Comparison of ENCODE assay signal across 19 cellular contexts in the genomic region with DNA sequence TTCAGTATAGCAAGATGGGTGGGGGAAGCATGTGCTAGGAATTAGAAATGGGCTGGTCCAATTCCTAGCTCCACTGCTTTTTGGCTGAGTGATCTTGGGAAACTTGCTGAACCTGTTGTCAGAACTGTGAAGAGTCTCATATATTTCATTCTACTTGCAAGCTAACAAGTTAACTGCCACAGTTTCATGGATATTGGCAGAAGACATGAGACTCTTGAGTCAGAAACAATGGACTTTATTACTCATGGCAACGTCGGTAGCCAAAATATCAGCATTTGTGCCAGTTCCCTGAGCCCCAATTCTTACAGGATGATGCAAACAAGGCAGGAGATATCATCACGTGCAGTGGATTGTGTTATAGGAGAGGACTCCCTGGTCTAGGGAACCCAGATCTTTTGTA. TPM values are rescaled to one million over a fixed set of nuclear protein-coding genes. Genes with fewer than 3 reads are reported as not detected.
DNase-seq lines count a peak whose midpoint lies in the region; ATAC-seq lines count a peak whose summit lies in the region.
"Had no signal": no experiment of that assay in that cellular context is flagged by ENCODE, and none has a peak within 500 bp of the region (broad histone marks: within the 10 kb centered on the region; RNA-seq: fewer than 3 reads in every experiment).

No MANE protein-coding gene starts in this region.

- H3K4me1 Mint-ChIP-seq in activated CD4-positive, alpha-beta T cell treated with anti-CD3 and anti-CD28 coated beads, Interleukin-2, amount 10 ng/mL, durations not matched to agents 7 days and 5 days = no peaks in the 10 kb centered on the region

- no peak overlapping the region for H3K4ac ChIP-seq in trophoblast cell (ENCODE audit: low read depth, low read length)

- CTCF ChIA-PET in activated CD4-positive, alpha-beta T cell treated with anti-CD3 and anti-CD28 coated beads, Interleukin-2, amount 10 ng/mL, durations not matched to agents 7 days and 5 days (lab: Charles Lee) = no interaction called here

- no peak overlapping the region for H2BK120ac ChIP-seq in trophoblast cell (ENCODE audit: insufficient read depth, low read length, poor library complexity)

- WGBS in trophoblast cell (ENCODE audit: extremely low coverage, insufficient coverage, insufficient read length) = no CpG with 5 or more reads among the region's 3 CpGs

- no peaks in the 10 kb centered on the region for H3K79me1 ChIP-seq in trophoblast cell (ENCODE audit: low read length)

- H3K9me3 Mint-ChIP-seq in activated CD4-positive, alpha-beta T cell treated with anti-CD3 and anti-CD28 coated beads, Interleukin-2, amount 10 ng/mL, durations not matched to agents 7 days and 5 days = no peaks in the 10 kb centered on the region

- H3K4me3 Mint-ChIP-seq in activated CD4-positive, alpha-beta T cell treated with anti-CD3 and anti-CD28 coated beads, Interleukin-2, amount 10 ng/mL, durations not matched to agents 7 days and 5 days = no peak overlapping the region

- no peak overlapping the region for H4K8ac ChIP-seq in trophoblast cell (ENCODE audit: low read depth, low read length)

- H3K4me1 ChIP-seq in trophoblast cell (ENCODE audit: control insufficient read depth in 1 of 2, insufficient read depth in 2 of 2, low read length in 2 of 2) = no peaks in the 10 kb centered on the region

- peak; percentile 98 for ATAC-seq in esophagus mucosa
- ATAC-seq: GM12878, PC-3, Right ventricle myocardium inferior had no signal

- no peak overlapping the region for H4K12ac ChIP-seq in trophoblast cell (ENCODE audit: low read depth, low read length)

- H3K36me3 ChIP-seq in trophoblast cell (ENCODE audit: control insufficient read depth in 1 of 2, insufficient read depth in 2 of 2, low read length in 2 of 2) = no peaks in the 10 kb centered on the region

- H2AK5ac ChIP-seq in trophoblast cell (ENCODE audit: low read length) = no peak overlapping the region

- no peak overlapping the region for H3K9ac ChIP-seq in trophoblast cell (ENCODE audit: low read length)

- no peak overlapping the region for H2BK12ac ChIP-seq in trophoblast cell (ENCODE audit: low read length)

- DNase-seq in NCI-H2196 (lab: John Stamatoyannopoulos, UW; ENCODE audit: unreplicated experiment) = peak; percentile 60
- no peak for DNase-seq in NCI-H2196 treated with DMSO at 0.1 percent for 48 hours (lab: John Stamatoyannopoulos, UW; ENCODE audit: unreplicated experiment)
- DNase-seq in NCI-H510A treated with DMSO at 0.1 percent for 48 hours (lab: John Stamatoyannopoulos, UW) = peak; percentile 33
- DNase-seq in trophoblast cell = peak; percentile 43 to 83
- DNase-seq in KG1 (lab: John Stamatoyannopoulos, UW) = no peak
- no peak for DNase-seq in activated CD4-positive, alpha-beta T cell treated with anti-CD3 and anti-CD28 coated beads, Interleukin-2, amount 10 ng/mL, durations not matched to agents 7 days and 5 days
- no peak for DNase-seq in cortex of kidney (lab: John Stamatoyannopoulos, UW)
- DNase-seq: C1 segment of cervical spinal cord, DMS79, MV-4-11, NCI-H1417 treated with DMSO at 0.1 percent for 48 hours, NCI-H2029 treated with DMSO at 0.1 percent for 48 hours, NCI-H345, PC-3 had no signal

- H2BK5ac ChIP-seq in trophoblast cell (ENCODE audit: low read depth, low read length, poor library complexity) = no peak overlapping the region

- POLR2A ChIA-PET in activated CD4-positive, alpha-beta T cell treated with anti-CD3 and anti-CD28 coated beads, Interleukin-2, amount 10 ng/mL, durations not matched to agents 7 days and 5 days (lab: Charles Lee) = no interaction called here

- no peak overlapping the region for H3K23ac ChIP-seq in trophoblast cell (ENCODE audit: low read length)

- H4K91ac ChIP-seq in trophoblast cell (ENCODE audit: low read depth, low read length) = no peak overlapping the region

- H3K27me3 Mint-ChIP-seq in activated CD4-positive, alpha-beta T cell treated with anti-CD3 and anti-CD28 coated beads, Interleukin-2, amount 10 ng/mL, durations not matched to agents 7 days and 5 days = no peaks in the 10 kb centered on the region

- no peak overlapping the region for H2AFZ ChIP-seq in trophoblast cell (ENCODE audit: insufficient read depth, low read length, poor library complexity)

- no peaks in the 10 kb centered on the region for H3K36me3 Mint-ChIP-seq in activated CD4-positive, alpha-beta T cell treated with anti-CD3 and anti-CD28 coated beads, Interleukin-2, amount 10 ng/mL, durations not matched to agents 7 days and 5 days (ENCODE audit: low read depth)

- H3K9me3 ChIP-seq in trophoblast cell (ENCODE audit: insufficient read depth, low read depth, low read length) = no peaks in the 10 kb centered on the region

- H3K18ac ChIP-seq in trophoblast cell (ENCODE audit: low read length) = no peak overlapping the region

- H3K27ac Mint-ChIP-seq in activated CD4-positive, alpha-beta T cell treated with anti-CD3 and anti-CD28 coated beads, Interleukin-2, amount 10 ng/mL, durations not matched to agents 7 days and 5 days = no peak overlapping the region

- H3K4me2 ChIP-seq in trophoblast cell (ENCODE audit: low read length) = no peak overlapping the region

- H3K27me3 ChIP-seq in trophoblast cell (ENCODE audit: insufficient read depth, low read length) = no peaks in the 10 kb centered on the region

- no peak overlapping the region for H3K27ac ChIP-seq in trophoblast cell (ENCODE audit: low read depth, low read length)
- H3K27ac ChIP-seq: HL-60 had no signal

- H3K14ac ChIP-seq in trophoblast cell (ENCODE audit: low read length) = no peak overlapping the region

- no peaks in the 10 kb centered on the region for H3K79me2 ChIP-seq in trophoblast cell (ENCODE audit: control insufficient read depth, insufficient read depth, low read length, poor library complexity)

- no peak overlapping the region for H3K4me3 ChIP-seq in trophoblast cell (ENCODE audit: low read depth, low read length)
- H3K4me3 ChIP-seq: GM12878 had no signal

RNA-seq across cellular contexts. Expression of a gene that starts 26.6 kb away (rescaled TPM):
- total RNA-seq in esophagus mucosa = 7.4 TPM
- polyA plus RNA-seq in trophoblast cell (2013) = 2.1 and 2.2 TPM in 2 replicates
- not detected for total RNA-seq in activated CD4-positive, alpha-beta T cell treated with anti-CD3 and anti-CD28 coated beads, Interleukin-2, amount 10 ng/mL, durations not matched to agents 7 days and 5 days
- total RNA-seq: G401, GM12878, PC-3 had no signal
- polyA plus RNA-seq: GM12878 had no signal

Comparison
In these comparisons a context has a peak if more than half of its experiments do, and no peak if none do; other contexts are left out.
1. DNase-seq: peak in NCI-H2196 (single experiment), NCI-H510A treated with DMSO at 0.1 percent for 48 hours (single experiment) and trophoblast cell (2 of 2); none in NCI-H2196 treated with DMSO at 0.1 percent for 48 hours (single experiment), KG1 (single experiment), activated CD4-positive, alpha-beta T cell treated with anti-CD3 and anti-CD28 coated beads, Interleukin-2, amount 10 ng/mL, durations not matched to agents 7 days and 5 days (single experiment) and cortex of kidney (single experiment).